In genomic region chr15:32842081-32842480, GRCh38 we compare ENCODE assay signal across 24 cellular contexts.
"Had no signal": no experiment of that assay in that cellular context is flagged by ENCODE, and none has a peak within 500 bp of the region (broad histone marks: within the 10 kb centered on the region; RNA-seq: fewer than 3 reads in every experiment).

No MANE protein-coding gene starts in this region.

- H3K27me3 ChIP-seq: esophagus muscularis mucosa, gastrocnemius medialis, neural progenitor cell, sigmoid colon, spleen, testis had no signal

- DNase-seq: dermis blood vessel endothelial cell; effector memory CD4-positive, alpha-beta T cell; foreskin fibroblast; gastrocnemius medialis; head of caudate nucleus; kidney; midbrain; naive thymus-derived CD4-positive, alpha-beta T cell; posterior cingulate gyrus; psoas muscle; right cardiac atrium; sigmoid colon; spleen; stimulated activated CD4-positive, alpha-beta T cell treated with anti-CD3 and anti-CD28 coated beads, Interleukin-4, amount 100 ng/mL, for 4 hours; stimulated activated naive CD8-positive, alpha-beta T cell treated with anti-CD3 and anti-CD28 coated beads, Interleukin-15, Interleukin-2, amounts not matched to agents 100 U/mL and 50 U/mL, for 24 hours; substantia nigra; testis; tibial artery had no signal

- H3K9me3 ChIP-seq: esophagus muscularis mucosa, gastrocnemius medialis, psoas muscle, sigmoid colon, spleen, testis, tibial artery had no signal

- H3K4me3 ChIP-seq: coronary artery, esophagus muscularis mucosa, gastrocnemius medialis, lung, neural progenitor cell, psoas muscle, sigmoid colon, spleen, testis, tibial artery had no signal

- H3K36me3 ChIP-seq: esophagus muscularis mucosa, gastrocnemius medialis, neural progenitor cell, sigmoid colon, spleen had no signal

- H3K4me1 ChIP-seq: gastrocnemius medialis, psoas muscle, sigmoid colon, spleen, testis, tibial artery had no signal

- H2AFZ ChIP-seq: neural progenitor cell had no signal

- H3K9ac ChIP-seq: neural progenitor cell had no signal

- ATAC-seq: gastrocnemius medialis; left lobe of liver; naive thymus-derived CD4-positive, alpha-beta T cell; psoas muscle; right cardiac atrium; stimulated activated memory B cell treated with anti-CD40 and anti-IgM and Interleukin-4, amounts not matched to agents 10 μg/mL and 1 μg/mL and 100 μg/mL, for 72 hours; stimulated activated naive CD8-positive, alpha-beta T cell treated with anti-CD3 and anti-CD28 coated beads, Interleukin-15, Interleukin-2, amounts not matched to agents 100 U/mL and 50 U/mL, for 24 hours had no signal

- H3K4me2 ChIP-seq: neural progenitor cell had no signal

- H3K27ac ChIP-seq: coronary artery, esophagus muscularis mucosa, gastrocnemius medialis, neural progenitor cell, psoas muscle, sigmoid colon, spleen, testis, tibial artery had no signal
